ENCODE assay signal across 8 cellular contexts in genomic region chr12:50025187-50026059, GRCh38. TPM values are rescaled to one million over a fixed set of nuclear protein-coding genes. Genes with fewer than 3 reads are reported as not detected.
DNase-seq lines count a peak whose midpoint lies in the region; ATAC-seq and TF ChIP-seq lines count a peak whose summit lies in the region.

Gene RACGAP1 (minus strand): TSS chr12:50025494. CDS start chr12:50016715, 8,779 bp downstream.

- peak; percentile 90 for ATAC-seq in GM21717 (IDR thresholded peaks at IDR 0.05; ENCODE audit: unreplicated experiment)

- H3K36me3 Mint-ChIP-seq in activated T-cell treated with anti-CD3 and anti-CD28 coated beads, Interleukin-2, amount 50 U/mL, for 24 hours (ENCODE audit: low read depth): peaks cover 30% of the 10 kb centered on the region

- no peaks in the 10 kb centered on the region for H3K27me3 Mint-ChIP-seq in activated T-cell treated with anti-CD3 and anti-CD28 coated beads, Interleukin-2, amount 50 U/mL, for 24 hours

- H3K4me3 Mint-ChIP-seq in activated T-cell treated with anti-CD3 and anti-CD28 coated beads, Interleukin-2, amount 50 U/mL, for 24 hours: peak within 1 kb of the TSS; percentile 98

- peak within 1 kb of the TSS; percentile 98 for H3K27ac Mint-ChIP-seq in activated T-cell treated with anti-CD3 and anti-CD28 coated beads, Interleukin-2, amount 50 U/mL, for 24 hours

- in situ Hi-C loops in KBM-7 (cut with MboI; ENCODE audit: low pct_unique_long_range_greater_than_20kb, low sequenced_read_pairs): no loop called here

- H3K36me3 ChIP-seq in esophagus (ENCODE audit: control insufficient read depth in 2 of 2, insufficient read depth in 2 of 2, low read length in 1 of 2) (no peaks in the 10 kb centered on the region), mucosa of stomach (ENCODE audit: control insufficient read depth, insufficient read depth, low read length) (no peaks in the 10 kb centered on the region)

- H3K9ac ChIP-seq in mucosa of stomach (ENCODE audit: low read length): peak within 1 kb of the TSS; percentile 76

- H3K4me1 Mint-ChIP-seq in activated T-cell treated with anti-CD3 and anti-CD28 coated beads, Interleukin-2, amount 50 U/mL, for 24 hours (ENCODE audit: low read depth): peaks cover 24% of the 10 kb centered on the region

- H3K9me3 ChIP-seq in esophagus (ENCODE audit: control insufficient read depth in 2 of 2, insufficient read depth in 1 of 2, low read depth in 1 of 2, low read length in 1 of 2) (no peaks in the 10 kb centered on the region), mucosa of stomach (ENCODE audit: control insufficient read depth, low read length) (no peaks in the 10 kb centered on the region)

- H3K9me3 Mint-ChIP-seq in activated T-cell treated with anti-CD3 and anti-CD28 coated beads, Interleukin-2, amount 50 U/mL, for 24 hours: peaks cover 2% of the 10 kb centered on the region

- no peaks in the 10 kb centered on the region for H3K27me3 ChIP-seq in esophagus (ENCODE audit: control insufficient read depth in 1 of 2, insufficient read depth in 2 of 2, low read length in 2 of 2)
- H3K27me3 ChIP-seq in mucosa of stomach (ENCODE audit: control insufficient read depth, insufficient read depth, low read length): no peaks in the 10 kb centered on the region

- H3K4me3 ChIP-seq in esophagus (ENCODE audit: low read depth in 1 of 2, low read length in 2 of 2): peak within 1 kb of the TSS; percentile 82 to 89
- H3K4me3 ChIP-seq in mucosa of stomach (ENCODE audit: low read length): peak within 1 kb of the TSS; percentile 80

- H3K27ac ChIP-seq in esophagus (ENCODE audit: low read depth in 2 of 2, low read length in 1 of 2): peak within 1 kb of the TSS in 1 of 2 donors; percentile 75

- 5% methylated on average over 47 of the region's 47 CpGs for WGBS in esophagus, 2 donors

- H3K4me1 ChIP-seq in esophagus (ENCODE audit: control insufficient read depth in 2 of 2, insufficient read depth in 2 of 2, low read length in 1 of 2): no peaks in the 10 kb centered on the region
- H3K4me1 ChIP-seq in mucosa of stomach (ENCODE audit: control insufficient read depth, insufficient read depth, low read length): no peaks in the 10 kb centered on the region

- DNase-seq in DMS153 treated with DMSO at 0.1 percent for 48 hours (lab: John Stamatoyannopoulos, UW; ENCODE audit: unreplicated experiment): peak; percentile 99
- DNase-seq in KBM-7: peak; percentile 99
- DNase-seq in activated T-cell treated with anti-CD3 and anti-CD28 coated beads, Interleukin-2, amount 50 U/mL, for 24 hours: peak; percentile 91
- DNase-seq in stimulated activated CD8-positive, alpha-beta memory T cell treated with anti-CD3 and anti-CD28 coated beads, Interleukin-7, amount 100 ng/mL, for 1 hour (ENCODE audit: low read depth in 2 of 2): peak; percentile 87 to 89

TF ChIP-seq in PFSK-1, 5 proteins besides CTCF, POLR2A, EP300 and RAD21:
- TF ChIP-seq POLR2AphosphoS5 (IDR thresholded peaks at IDR 0.05; ENCODE audit: low read depth, low read length) (peak; percentile 78), SIN3A (IDR thresholded peaks at IDR 0.05; ENCODE audit: borderline replicate concordance, insufficient read depth, low read length) (0 out of 2 replicates have a peak, but pooled peaks have one; percentile 27), TAF1 (IDR thresholded peaks at IDR 0.05; ENCODE audit: borderline replicate concordance, insufficient read depth, low read length) (peak; percentile 29; the same call in 1 of the 2 replicates), FOXP2 (optimal IDR thresholded peaks at IDR 0.05; ENCODE audit: borderline replicate concordance, extremely low read depth, extremely low read length, insufficient read depth) (no peak), REST (IDR thresholded peaks at IDR 0.05; ENCODE audit: insufficient read depth in 1 of 2, low read depth in 2 of 2, low read length in 2 of 2) (no peak)

RNA-seq across cellular contexts. Expression of gene RACGAP1, which starts in this region (rescaled TPM):
- polyA plus RNA-seq in PFSK-1 (2012; ENCODE audit: insufficient read length, low read depth): 41.3 TPM
- polyA plus RNA-seq in esophagus: 10 to 100 TPM in 1 of 2 donors, 1 to 10 TPM in 1; 6.0 to 16.8 TPM
